1 cellular context compared by ENCODE assay signal in the genomic region with DNA sequence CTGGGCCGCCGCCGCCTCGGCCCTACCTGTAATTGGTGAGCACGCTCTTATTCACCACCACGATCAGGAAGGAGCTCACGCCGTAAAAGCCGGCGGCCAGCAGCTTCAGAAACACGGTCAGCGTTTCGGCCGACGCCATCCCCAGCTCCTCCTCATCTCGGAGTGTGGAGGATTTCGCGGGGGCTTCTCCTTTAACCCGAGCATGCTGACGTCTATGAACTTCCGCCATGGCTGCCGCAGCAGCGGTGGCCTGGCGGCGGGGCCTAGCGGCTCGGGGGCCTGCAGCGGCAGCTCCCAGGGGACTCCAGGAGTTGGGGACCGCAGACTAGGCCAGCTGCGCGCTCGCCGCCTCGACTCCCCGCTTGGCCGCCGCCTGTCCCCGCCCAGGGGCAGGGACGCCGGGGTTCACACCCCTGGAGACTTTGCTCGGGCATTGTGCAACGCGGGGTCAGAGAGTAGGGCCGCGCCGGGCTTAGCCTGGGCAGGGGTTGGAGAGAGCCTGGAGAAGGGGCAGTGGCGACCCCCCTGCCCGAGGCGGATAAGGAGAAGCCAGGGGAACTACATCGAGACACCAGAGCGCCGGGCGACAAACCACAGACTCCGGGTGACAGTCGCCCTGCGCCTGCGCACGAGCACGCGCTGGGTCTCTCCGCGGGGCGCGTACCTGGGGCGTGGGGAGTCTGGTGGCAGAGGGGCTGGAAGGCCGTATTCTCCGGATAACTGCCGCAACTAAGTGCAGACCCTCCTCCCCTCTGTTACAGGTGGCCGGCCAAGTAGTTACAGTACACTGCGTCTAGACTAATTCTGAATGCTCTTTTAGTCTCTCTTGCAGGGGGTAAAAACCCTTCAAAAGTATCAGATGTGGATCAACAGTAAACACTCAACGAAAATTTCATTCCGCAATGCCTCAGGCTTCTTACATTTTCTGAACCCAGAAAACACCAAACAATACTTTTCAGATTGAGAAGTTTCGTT.
TF ChIP-seq lines count a peak whose summit lies in the region.

Gene SLC35D1 (minus strand): TSS at position 364 of the 975 bp plus-strand sequence. CDS start 135 bp downstream, at position 229.

TF ChIP-seq in HepG2, 621 proteins besides CTCF, POLR2A, EP300 and RAD21 (continued from another document and continues in another):
- TF ChIP-seq KDM2A (CRISPR knock-in tag; IDR thresholded peaks at IDR 0.05; ENCODE audit: borderline replicate concordance, low read depth): peak; percentile 92
- TF ChIP-seq ZNF460 (CRISPR knock-in tag; IDR thresholded peaks at IDR 0.05; ENCODE audit: borderline replicate concordance): no peak; the same call in 1 of the 2 replicates
- TF ChIP-seq, protein P1, sequence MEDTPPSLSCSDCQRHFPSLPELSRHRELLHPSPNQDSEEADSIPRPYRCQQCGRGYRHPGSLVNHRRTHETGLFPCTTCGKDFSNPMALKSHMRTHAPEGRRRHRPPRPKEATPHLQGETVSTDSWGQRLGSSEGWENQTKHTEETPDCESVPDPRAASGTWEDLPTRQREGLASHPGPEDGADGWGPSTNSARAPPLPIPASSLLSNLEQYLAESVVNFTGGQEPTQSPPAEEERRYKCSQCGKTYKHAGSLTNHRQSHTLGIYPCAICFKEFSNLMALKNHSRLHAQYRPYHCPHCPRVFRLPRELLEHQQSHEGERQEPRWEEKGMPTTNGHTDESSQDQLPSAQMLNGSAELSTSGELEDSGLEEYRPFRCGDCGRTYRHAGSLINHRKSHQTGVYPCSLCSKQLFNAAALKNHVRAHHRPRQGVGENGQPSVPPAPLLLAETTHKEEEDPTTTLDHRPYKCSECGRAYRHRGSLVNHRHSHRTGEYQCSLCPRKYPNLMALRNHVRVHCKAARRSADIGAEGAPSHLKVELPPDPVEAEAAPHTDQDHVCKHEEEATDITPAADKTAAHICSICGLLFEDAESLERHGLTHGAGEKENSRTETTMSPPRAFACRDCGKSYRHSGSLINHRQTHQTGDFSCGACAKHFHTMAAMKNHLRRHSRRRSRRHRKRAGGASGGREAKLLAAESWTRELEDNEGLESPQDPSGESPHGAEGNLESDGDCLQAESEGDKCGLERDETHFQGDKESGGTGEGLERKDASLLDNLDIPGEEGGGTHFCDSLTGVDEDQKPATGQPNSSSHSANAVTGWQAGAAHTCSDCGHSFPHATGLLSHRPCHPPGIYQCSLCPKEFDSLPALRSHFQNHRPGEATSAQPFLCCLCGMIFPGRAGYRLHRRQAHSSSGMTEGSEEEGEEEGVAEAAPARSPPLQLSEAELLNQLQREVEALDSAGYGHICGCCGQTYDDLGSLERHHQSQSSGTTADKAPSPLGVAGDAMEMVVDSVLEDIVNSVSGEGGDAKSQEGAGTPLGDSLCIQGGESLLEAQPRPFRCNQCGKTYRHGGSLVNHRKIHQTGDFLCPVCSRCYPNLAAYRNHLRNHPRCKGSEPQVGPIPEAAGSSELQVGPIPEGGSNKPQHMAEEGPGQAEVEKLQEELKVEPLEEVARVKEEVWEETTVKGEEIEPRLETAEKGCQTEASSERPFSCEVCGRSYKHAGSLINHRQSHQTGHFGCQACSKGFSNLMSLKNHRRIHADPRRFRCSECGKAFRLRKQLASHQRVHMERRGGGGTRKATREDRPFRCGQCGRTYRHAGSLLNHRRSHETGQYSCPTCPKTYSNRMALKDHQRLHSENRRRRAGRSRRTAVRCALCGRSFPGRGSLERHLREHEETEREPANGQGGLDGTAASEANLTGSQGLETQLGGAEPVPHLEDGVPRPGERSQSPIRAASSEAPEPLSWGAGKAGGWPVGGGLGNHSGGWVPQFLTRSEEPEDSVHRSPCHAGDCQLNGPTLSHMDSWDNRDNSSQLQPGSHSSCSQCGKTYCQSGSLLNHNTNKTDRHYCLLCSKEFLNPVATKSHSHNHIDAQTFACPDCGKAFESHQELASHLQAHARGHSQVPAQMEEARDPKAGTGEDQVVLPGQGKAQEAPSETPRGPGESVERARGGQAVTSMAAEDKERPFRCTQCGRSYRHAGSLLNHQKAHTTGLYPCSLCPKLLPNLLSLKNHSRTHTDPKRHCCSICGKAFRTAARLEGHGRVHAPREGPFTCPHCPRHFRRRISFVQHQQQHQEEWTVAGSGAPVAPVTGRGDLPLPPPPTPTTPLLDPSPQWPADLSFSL (CRISPR knock-in tag; IDR thresholded peaks at IDR 0.05): no peak
- no peak for TF ChIP-seq NFE2L2 (IDR thresholded peaks at IDR 0.05; ENCODE audit: low read length)
- TF ChIP-seq ZNF263 (CRISPR knock-in tag; IDR thresholded peaks at IDR 0.05): no peak
- 0 out of 2 replicates have a peak, but pooled peaks have one; percentile 38 for TF ChIP-seq SMYD3 (CRISPR knock-in tag; IDR thresholded peaks at IDR 0.05)
- TF ChIP-seq ZNF431 (CRISPR knock-in tag; IDR thresholded peaks at IDR 0.05; ENCODE audit: borderline replicate concordance, low read depth): no peak
- TF ChIP-seq ZNF282 (IDR thresholded peaks at IDR 0.05; ENCODE audit: partially characterized antibody): no peak
- TF ChIP-seq ZNF280B (CRISPR knock-in tag; IDR thresholded peaks at IDR 0.05; ENCODE audit: borderline replicate concordance): peak; percentile 87; the same call in 1 of the 2 replicates
- no peak for TF ChIP-seq RFX1 (IDR thresholded peaks at IDR 0.05)
- no peak for TF ChIP-seq ZNF101 (CRISPR knock-in tag; IDR thresholded peaks at IDR 0.05; ENCODE audit: borderline replicate concordance, low read depth)
- TF ChIP-seq NR2F1 (CRISPR knock-in tag; IDR thresholded peaks at IDR 0.05): peak; percentile 75 to 81
- no peak for TF ChIP-seq RARG (CRISPR knock-in tag; IDR thresholded peaks at IDR 0.05; ENCODE audit: low read depth)
- 0 out of 2 replicates have a peak, but pooled peaks have one; percentile 8 for TF ChIP-seq RFXANK (CRISPR knock-in tag; IDR thresholded peaks at IDR 0.05)
- no peak for TF ChIP-seq PHB2 (IDR thresholded peaks at IDR 0.05; ENCODE audit: partially characterized antibody)
- no peak for TF ChIP-seq ZNF326 (CRISPR knock-in tag; IDR thresholded peaks at IDR 0.05; ENCODE audit: borderline replicate concordance)
- peak; percentile 64; the same call in 1 of the 2 replicates for TF ChIP-seq ZNF609 (CRISPR knock-in tag; IDR thresholded peaks at IDR 0.05; ENCODE audit: borderline replicate concordance)
- TF ChIP-seq SIN3A (IDR thresholded peaks at IDR 0.05; ENCODE audit: borderline replicate concordance, low read depth, low read length): peak; percentile 1; the same call in 1 of the 2 replicates
- TF ChIP-seq CC2D1A (CRISPR knock-in tag; IDR thresholded peaks at IDR 0.05): no peak
- peak; percentile 75 for TF ChIP-seq KMT2B (CRISPR knock-in tag; IDR thresholded peaks at IDR 0.05)
- TF ChIP-seq CCAR2 (optimal IDR thresholded peaks at IDR 0.05; ENCODE audit: low read depth, low read length): no peak
- no peak for TF ChIP-seq ZNF383 (CRISPR knock-in tag; IDR thresholded peaks at IDR 0.05; ENCODE audit: borderline replicate concordance)
- TF ChIP-seq ZNF766 (CRISPR knock-in tag; IDR thresholded peaks at IDR 0.05; ENCODE audit: borderline replicate concordance): no peak
- TF ChIP-seq ZNF841 (CRISPR knock-in tag; IDR thresholded peaks at IDR 0.05; ENCODE audit: borderline replicate concordance): peak; percentile 79; the same call in 1 of the 2 replicates
- peak; percentile 37; the same call in 1 of the 2 replicates for TF ChIP-seq CREM (IDR thresholded peaks at IDR 0.05)
- no peak for TF ChIP-seq CREM (CRISPR knock-in tag; IDR thresholded peaks at IDR 0.05)
- TF ChIP-seq RORA (CRISPR knock-in tag; IDR thresholded peaks at IDR 0.05): no peak
- 0 out of 2 replicates have a peak, but pooled peaks have one; percentile 31 for TF ChIP-seq ZNF674 (CRISPR knock-in tag; IDR thresholded peaks at IDR 0.05; ENCODE audit: low read depth)
- no peak for TF ChIP-seq ZBTB33 (CRISPR knock-in tag; IDR thresholded peaks at IDR 0.05)
- no peak for TF ChIP-seq ZNF136 (CRISPR knock-in tag; IDR thresholded peaks at IDR 0.05; ENCODE audit: low read depth)
- peak; percentile 62 for TF ChIP-seq ZNF768 (CRISPR knock-in tag; IDR thresholded peaks at IDR 0.05)
- TF ChIP-seq, protein P2, sequence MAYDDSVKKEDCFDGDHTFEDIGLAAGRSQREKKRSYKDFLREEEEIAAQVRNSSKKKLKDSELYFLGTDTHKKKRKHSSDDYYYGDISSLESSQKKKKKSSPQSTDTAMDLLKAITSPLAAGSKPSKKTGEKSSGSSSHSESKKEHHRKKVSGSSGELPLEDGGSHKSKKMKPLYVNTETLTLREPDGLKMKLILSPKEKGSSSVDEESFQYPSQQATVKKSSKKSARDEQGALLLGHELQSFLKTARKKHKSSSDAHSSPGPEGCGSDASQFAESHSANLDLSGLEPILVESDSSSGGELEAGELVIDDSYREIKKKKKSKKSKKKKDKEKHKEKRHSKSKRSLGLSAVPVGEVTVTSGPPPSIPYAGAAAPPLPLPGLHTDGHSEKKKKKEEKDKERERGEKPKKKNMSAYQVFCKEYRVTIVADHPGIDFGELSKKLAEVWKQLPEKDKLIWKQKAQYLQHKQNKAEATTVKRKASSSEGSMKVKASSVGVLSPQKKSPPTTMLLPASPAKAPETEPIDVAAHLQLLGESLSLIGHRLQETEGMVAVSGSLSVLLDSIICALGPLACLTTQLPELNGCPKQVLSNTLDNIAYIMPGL (CRISPR knock-in tag; IDR thresholded peaks at IDR 0.05; ENCODE audit: borderline replicate concordance in 1 of 2, low read depth in 1 of 2): peak in 1 of 2 experiments; percentile 91; a peak in 3 of 4 replicates
- TF ChIP-seq CHCHD3 (CRISPR knock-in tag; IDR thresholded peaks at IDR 0.05): no peak; the same call in 1 of the 2 replicates
- no peak for TF ChIP-seq SYNCRIP (IDR thresholded peaks at IDR 0.05; ENCODE audit: insufficient read depth, low read depth, low read length)
- 0 out of 2 replicates have a peak, but pooled peaks have one; percentile 15 for TF ChIP-seq MTA3 (CRISPR knock-in tag; IDR thresholded peaks at IDR 0.05)
- peak; percentile 94 for TF ChIP-seq PHF21A (CRISPR knock-in tag; IDR thresholded peaks at IDR 0.05)
- no peak for TF ChIP-seq ZNF180 (CRISPR knock-in tag; IDR thresholded peaks at IDR 0.05; ENCODE audit: borderline replicate concordance, low read depth)
- TF ChIP-seq ZNF644 (CRISPR knock-in tag; IDR thresholded peaks at IDR 0.05; ENCODE audit: low read depth): peak; percentile 21; the same call in 1 of the 2 replicates
- peak; percentile 33; the same call in 1 of the 2 replicates for TF ChIP-seq TFAP4 (IDR thresholded peaks at IDR 0.05; ENCODE audit: borderline replicate concordance, low read depth)
- 0 out of 2 replicates have a peak, but pooled peaks have one; percentile 57 for TF ChIP-seq ZNF333 (CRISPR knock-in tag; IDR thresholded peaks at IDR 0.05; ENCODE audit: borderline replicate concordance)
- TF ChIP-seq ZFX (CRISPR knock-in tag; IDR thresholded peaks at IDR 0.05; ENCODE audit: low read depth): peak; percentile 96
- TF ChIP-seq HIVEP1 (CRISPR knock-in tag; IDR thresholded peaks at IDR 0.05): peak; percentile 95
